27 cellular contexts compared by ENCODE assay signal in genomic region chr2:151277011-151277410, GRCh38.
"Had no signal": no experiment of that assay in that cellular context is flagged by ENCODE, and none has a peak within 500 bp of the region (broad histone marks: within the 10 kb centered on the region; RNA-seq: fewer than 3 reads in every experiment).

No MANE protein-coding gene starts in this region.

- H3K4me3 ChIP-seq: ovary, prostate gland, spleen, thyroid gland, upper lobe of right lung had no signal

- H3K9me3 Mint-ChIP-seq: activated B cell treated with CpG ODN at 0.5 μM for 24 hours; activated naive CD4-positive, alpha-beta T cell treated with anti-CD3 and anti-CD28 coated beads, Interleukin-2, amount 50 U/mL, for 24 hours; dendritic cell treated with granulocyte-macrophage colony-stimulating factor and Interleukin-4, amounts not matched to agents 40 ng/mL and 50 ng/mL, for 4 days; nephron; stimulated activated naive CD8-positive, alpha-beta T cell treated with anti-CD3 and anti-CD28 coated beads, Interleukin-15, Interleukin-2, amounts not matched to agents 100 ng/mL and 50 ng/mL, for 24 hours had no signal

- DNase-seq: activated B cell treated with CpG ODN at 0.5 μM for 24 hours; activated CD4-positive, alpha-beta T cell treated with anti-CD3 and anti-CD28 coated beads for 36 hours; activated CD4-positive, alpha-beta T cell treated with anti-CD3 and anti-CD28 coated beads, Interleukin-2, amount 50 U/mL, for 4 hours; activated gamma-delta T cell; aorta; brain microvascular endothelial cell; caudate nucleus; effector CD4-positive, alpha-beta T cell; erythroblast; foreskin melanocyte; hypothalamus; left ventricle myocardium superior; mammary epithelial cell; midbrain; ovary; spleen; stimulated activated CD4-positive, alpha-beta T cell treated with anti-CD3 and anti-CD28 coated beads, Interleukin-4, amount 100 ng/mL, for 1 hour; substantia nigra; T1000; thyroid gland; upper lobe of right lung had no signal

- ATAC-seq: activated CD4-positive, alpha-beta T cell treated with anti-CD3 and anti-CD28 coated beads for 36 hours; left ventricle myocardium superior; upper lobe of right lung had no signal

- H3K27me3 Mint-ChIP-seq: activated B cell treated with CpG ODN at 0.5 μM for 24 hours; activated CD4-positive, alpha-beta T cell treated with anti-CD3 and anti-CD28 coated beads for 36 hours; activated naive CD4-positive, alpha-beta T cell treated with anti-CD3 and anti-CD28 coated beads, Interleukin-2, amount 50 U/mL, for 24 hours; dendritic cell treated with granulocyte-macrophage colony-stimulating factor and Interleukin-4, amounts not matched to agents 40 ng/mL and 50 ng/mL, for 4 days; stimulated activated naive CD8-positive, alpha-beta T cell treated with anti-CD3 and anti-CD28 coated beads, Interleukin-15, Interleukin-2, amounts not matched to agents 100 ng/mL and 50 ng/mL, for 24 hours had no signal

- H3K4me1 ChIP-seq: prostate gland, spleen, thyroid gland, upper lobe of right lung had no signal

- H3K27ac Mint-ChIP-seq: activated B cell treated with CpG ODN at 0.5 μM for 24 hours; activated CD4-positive, alpha-beta T cell treated with anti-CD3 and anti-CD28 coated beads for 36 hours; dendritic cell treated with granulocyte-macrophage colony-stimulating factor and Interleukin-4, amounts not matched to agents 40 ng/mL and 50 ng/mL, for 4 days; nephron; stimulated activated naive CD8-positive, alpha-beta T cell treated with anti-CD3 and anti-CD28 coated beads, Interleukin-15, Interleukin-2, amounts not matched to agents 100 ng/mL and 50 ng/mL, for 24 hours had no signal

- H3K27me3 ChIP-seq: brain microvascular endothelial cell, neutrophil, ovary, spleen, thyroid gland, upper lobe of right lung had no signal

- H3K4me1 Mint-ChIP-seq: activated B cell treated with CpG ODN at 0.5 μM for 24 hours; activated CD4-positive, alpha-beta T cell treated with anti-CD3 and anti-CD28 coated beads for 36 hours; nephron had no signal

- H3K27ac ChIP-seq: brain microvascular endothelial cell, neutrophil, ovary, prostate gland, spleen, thyroid gland, upper lobe of right lung had no signal

- H3K36me3 ChIP-seq: ovary, prostate gland had no signal

- H3K9me3 ChIP-seq: neutrophil, ovary, prostate gland, spleen, thyroid gland, upper lobe of right lung had no signal

- H3K4me3 Mint-ChIP-seq: activated B cell treated with CpG ODN at 0.5 μM for 24 hours; activated CD4-positive, alpha-beta T cell treated with anti-CD3 and anti-CD28 coated beads for 36 hours; activated naive CD4-positive, alpha-beta T cell treated with anti-CD3 and anti-CD28 coated beads, Interleukin-2, amount 50 U/mL, for 24 hours; dendritic cell treated with granulocyte-macrophage colony-stimulating factor and Interleukin-4, amounts not matched to agents 40 ng/mL and 50 ng/mL, for 4 days; nephron; stimulated activated naive CD8-positive, alpha-beta T cell treated with anti-CD3 and anti-CD28 coated beads, Interleukin-15, Interleukin-2, amounts not matched to agents 100 ng/mL and 50 ng/mL, for 24 hours had no signal
